ENCODE assay signal across 5 cellular contexts in the genomic region with DNA sequence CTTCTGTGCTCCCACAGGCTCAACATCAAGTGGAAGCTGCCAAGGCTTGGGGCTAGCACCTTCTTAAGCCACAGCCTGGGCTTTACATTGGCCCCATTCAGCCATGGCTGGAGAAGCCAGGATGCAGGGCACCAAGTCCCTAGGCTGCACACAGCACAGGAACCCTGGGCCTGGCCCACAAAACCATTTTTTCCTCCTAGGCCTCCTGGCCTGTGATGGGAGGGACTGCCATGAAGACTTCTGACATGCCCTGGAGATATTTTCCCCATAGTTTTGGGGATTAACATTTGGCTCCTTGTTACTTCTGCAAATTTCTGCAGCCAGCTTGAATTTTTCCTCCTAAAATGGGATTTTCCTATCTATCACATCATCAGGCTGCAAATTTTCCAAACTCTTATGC. TPM values are rescaled to one million over a fixed set of nuclear protein-coding genes. Genes with fewer than 3 reads are reported as not detected.
"Had no signal": no experiment of that assay in that cellular context is flagged by ENCODE, and none has a peak within 500 bp of the region (broad histone marks: within the 10 kb centered on the region; RNA-seq: fewer than 3 reads in every experiment).

No MANE protein-coding gene starts in this region.

RNA-seq across cellular contexts. Expression of a gene that starts 2.2 kb away (rescaled TPM):
- total RNA-seq: HepG2, HT-29, HT1080, IMR-90 had no signal
- polyA plus RNA-seq: HepG2, IgD-negative memory B cell, IMR-90 had no signal

RNA-seq across cellular contexts. Expression of a gene that starts 20.7 kb away (rescaled TPM):
- total RNA-seq: HepG2, HT-29, HT1080, IMR-90 had no signal
- polyA plus RNA-seq: HepG2, IgD-negative memory B cell, IMR-90 had no signal
